21 cellular contexts compared by ENCODE assay signal in the genomic region with DNA sequence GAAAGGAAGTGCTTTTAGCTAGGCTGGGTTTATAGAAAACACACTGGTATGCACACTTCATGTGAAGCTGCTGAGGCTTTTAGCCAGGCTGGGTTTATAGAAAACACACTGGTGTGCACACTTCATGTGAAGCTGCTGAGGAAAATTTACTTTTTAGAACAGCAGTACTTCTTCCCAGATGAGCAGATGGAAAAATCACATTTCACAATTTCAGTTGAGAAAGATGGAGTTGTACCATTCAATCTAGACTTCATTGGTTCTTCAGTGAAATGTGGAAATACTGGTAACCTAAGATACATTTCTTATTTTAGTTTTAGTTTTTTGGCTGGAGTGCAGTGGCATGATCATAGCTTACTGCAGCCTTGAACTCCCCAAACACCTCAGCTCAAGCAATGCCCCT.
"Had no signal": no experiment of that assay in that cellular context is flagged by ENCODE, and none has a peak within 500 bp of the region (broad histone marks: within the 10 kb centered on the region; RNA-seq: fewer than 3 reads in every experiment).

No MANE protein-coding gene starts in this region.

- DNase-seq: dermis blood vessel endothelial cell; effector memory CD4-positive, alpha-beta T cell; esophagus squamous epithelium; gastrocnemius medialis; head of caudate nucleus; left ventricle myocardium superior; lower lobe of right lung; natural killer cell; stimulated activated CD4-positive, alpha-beta T cell treated with anti-CD3 and anti-CD28 coated beads, Interleukin-12 subunit alpha, Interleukin-12 subunit beta, amount 100 ng/mL, for 4 hours; stimulated activated CD4-positive, alpha-beta T cell treated with anti-CD3 and anti-CD28 coated beads, Interleukin-1b, Interleukin-23, amount 100 ng/mL, for 48 hours; stimulated activated CD4-positive, alpha-beta T cell treated with anti-CD3 and anti-CD28 coated beads, Interleukin-4, amount 100 ng/mL, for 1 hour; stimulated activated naive CD8-positive, alpha-beta T cell treated with anti-CD3 and anti-CD28 coated beads, Interleukin-15, Interleukin-2, amounts not matched to agents 100 U/mL and 50 U/mL, for 24 hours; upper lobe of right lung; uterus had no signal

- H3K4me2 ChIP-seq: smooth muscle cell had no signal

- H3K4me1 ChIP-seq: esophagus squamous epithelium, gastrocnemius medialis, lower lobe of right lung, parathyroid adenoma, right lobe of liver, tibial nerve, upper lobe of right lung, uterus had no signal

- H3K4me3 ChIP-seq: coronary artery, esophagus squamous epithelium, gastrocnemius medialis, lower lobe of right lung, right lobe of liver, smooth muscle cell, thoracic aorta, tibial nerve, upper lobe of right lung, uterus had no signal

- H3K9me3 ChIP-seq: esophagus squamous epithelium, gastrocnemius medialis, lower lobe of right lung, right lobe of liver, thoracic aorta, tibial nerve, upper lobe of right lung, uterus had no signal

- H2AFZ ChIP-seq: parathyroid adenoma had no signal

- H3K27ac ChIP-seq: coronary artery, esophagus squamous epithelium, gastrocnemius medialis, lower lobe of right lung, parathyroid adenoma, right lobe of liver, thoracic aorta, tibial nerve, upper lobe of right lung, uterus had no signal

- H3K79me2 ChIP-seq: parathyroid adenoma had no signal

- H3K27me3 ChIP-seq: gastrocnemius medialis, right lobe of liver, tibial nerve, uterus had no signal

- H3K36me3 ChIP-seq: esophagus squamous epithelium, gastrocnemius medialis, lower lobe of right lung, right lobe of liver, thoracic aorta, tibial nerve, upper lobe of right lung, uterus had no signal

- ATAC-seq: gastrocnemius medialis; left ventricle myocardium superior; lower lobe of right lung; natural killer cell; right lobe of liver; stimulated activated effector memory CD8-positive, alpha-beta T cell treated with anti-CD3 and anti-CD28 coated beads, Interleukin-12 subunit alpha, Interleukin-12 subunit beta, amount 100 ng/mL, for 72 hours; stimulated activated naive CD8-positive, alpha-beta T cell treated with anti-CD3 and anti-CD28 coated beads, Interleukin-15, Interleukin-2, amounts not matched to agents 100 U/mL and 50 U/mL, for 24 hours; upper lobe of right lung had no signal

- H3K9ac ChIP-seq: parathyroid adenoma had no signal
